8 cellular contexts compared by ENCODE assay signal in genomic region chr17:18187226-18187625, GRCh38. TPM values are rescaled to one million over a fixed set of nuclear protein-coding genes. Genes with fewer than 3 reads are reported as not detected.
DNase-seq lines count a peak whose midpoint lies in the region; ATAC-seq and TF ChIP-seq lines count a peak whose summit lies in the region.

No MANE protein-coding gene starts in this region.

- H3K27me3 Mint-ChIP-seq in activated CD8-positive, alpha-beta memory T cell treated with anti-CD3 and anti-CD28 coated beads, Interleukin-2, amount 10 ng/mL, durations not matched to agents 7 days and 5 days, result no peaks in the 10 kb centered on the region

- H3K27me3 ChIP-seq in adrenal gland (no peaks in the 10 kb centered on the region), layer of hippocampus (ENCODE audit: control insufficient read depth, insufficient read depth, low read length) (no peaks in the 10 kb centered on the region), neuronal stem cell (ENCODE audit: control insufficient read depth in 3 of 3, insufficient read depth in 3 of 3, low read depth in 1 of 3, low read length in 3 of 3) (no peaks in the 10 kb centered on the region)

- CTCF ChIA-PET in activated CD8-positive, alpha-beta memory T cell treated with anti-CD3 and anti-CD28 coated beads, Interleukin-2, amount 10 ng/mL, durations not matched to agents 7 days and 5 days (lab: Charles Lee), result interaction anchor here (1.0 to 1.4 kb wide), 3 partner anchors 18 to 141 kb away, joined by 3 to 5 read pairs (median 3); no protein-coding TSS in a partner anchor

- H3K27ac ChIP-seq in adrenal gland (peak overlapping the region; percentile 3 to 99 (median 90)), layer of hippocampus (ENCODE audit: low read depth, low read length) (peak overlapping the region; percentile 82), temporal lobe (ENCODE audit: low read depth, low read length) (peak overlapping the region; percentile 91), neuronal stem cell (replicated peaks; ENCODE audit: low read length) (no peak overlapping the region)

- H2BK120ac ChIP-seq in neuronal stem cell (ENCODE audit: low read depth, low read length), result no peak overlapping the region

- H3K4me2 ChIP-seq in neuronal stem cell (ENCODE audit: insufficient read depth, low read length, poor library complexity, severe bottlenecking), result no peak overlapping the region

- H3K36me3 Mint-ChIP-seq in activated CD8-positive, alpha-beta memory T cell treated with anti-CD3 and anti-CD28 coated beads, Interleukin-2, amount 10 ng/mL, durations not matched to agents 7 days and 5 days, result peaks cover 55% of the 10 kb centered on the region

- peak overlapping the region; percentile 97 for H3K27ac Mint-ChIP-seq in activated CD8-positive, alpha-beta memory T cell treated with anti-CD3 and anti-CD28 coated beads, Interleukin-2, amount 10 ng/mL, durations not matched to agents 7 days and 5 days

- no peak overlapping the region for H2AFZ ChIP-seq in neuronal stem cell (ENCODE audit: low read length)

- no peak for ATAC-seq in activated CD8-positive, alpha-beta memory T cell treated with anti-CD3 and anti-CD28 coated beads, Interleukin-2, amount 10 ng/mL, durations not matched to agents 7 days and 5 days
- no peak for ATAC-seq in HG02970 (IDR thresholded peaks at IDR 0.05; ENCODE audit: low FRiP score, unreplicated experiment)

- 6 to 25% (median 19%) methylated on average over 1 to 2 of the region's 2 CpGs for WGBS in adrenal gland, 4 donors
- WGBS in neuronal stem cell (ENCODE audit: extremely low coverage in 2 of 2, insufficient read length in 2 of 2, insufficient replicate concordance in 1 of 2), 2 donors, result no CpG with 5 or more reads among the region's 2 CpGs

- no peak overlapping the region for H3K23ac ChIP-seq in neuronal stem cell (ENCODE audit: low read depth, low read length, poor library complexity)

- TF ChIP-seq CTCF in adrenal gland (IDR thresholded peaks at IDR 0.05), result no peak

- peak overlapping the region; percentile 90 for H3K4me3 Mint-ChIP-seq in activated CD8-positive, alpha-beta memory T cell treated with anti-CD3 and anti-CD28 coated beads, Interleukin-2, amount 10 ng/mL, durations not matched to agents 7 days and 5 days

- H4K91ac ChIP-seq in neuronal stem cell (ENCODE audit: low read depth, low read length, poor library complexity), result no peak overlapping the region

- H3K14ac ChIP-seq in neuronal stem cell (ENCODE audit: low read length), result no peak overlapping the region

- H3K4me1 ChIP-seq in adrenal gland (replicated peaks in 1 of 2) (peaks cover 69 to 80% of the 10 kb centered on the region in 2 donors), neuronal stem cell (ENCODE audit: control insufficient read depth in 2 of 2, insufficient read depth in 1 of 2, low read depth in 1 of 2, low read length in 2 of 2) (peaks cover 27 to 28% of the 10 kb centered on the region in 2 donors)

- H3K9me3 Mint-ChIP-seq in activated CD8-positive, alpha-beta memory T cell treated with anti-CD3 and anti-CD28 coated beads, Interleukin-2, amount 10 ng/mL, durations not matched to agents 7 days and 5 days (ENCODE audit: low read depth), result no peaks in the 10 kb centered on the region

- no peak for TF ChIP-seq POLR2A in adrenal gland (IDR thresholded peaks at IDR 0.05)

- no peaks in the 10 kb centered on the region for H3K9me3 ChIP-seq in adrenal gland (replicated peaks in 1 of 3)
- H3K9me3 ChIP-seq in neuronal stem cell (replicated peaks in 1 of 2; ENCODE audit: control insufficient read depth in 2 of 2, insufficient read depth in 1 of 2, low read depth in 1 of 2, low read length in 2 of 2), result peaks cover 0 to 2% of the 10 kb centered on the region in 2 donors

- DNase-seq in activated CD8-positive, alpha-beta memory T cell treated with anti-CD3 and anti-CD28 coated beads, Interleukin-2, amount 10 ng/mL, durations not matched to agents 7 days and 5 days, result no peak
- DNase-seq in activated CD8-positive, alpha-beta memory T cell treated with anti-CD3 and anti-CD28 coated beads, Interleukin-2, amount 50 U/mL, for 4 hours, result no peak
- DNase-seq in adrenal gland (no peak), neuronal stem cell (ENCODE audit: low spot score) (no peak)
- no peak for DNase-seq in stimulated activated CD4-positive, alpha-beta T cell treated with anti-CD3 and anti-CD28 coated beads, Interleukin-2, amount 100 ng/mL, for 48 hours

- H3K4me1 Mint-ChIP-seq in activated CD8-positive, alpha-beta memory T cell treated with anti-CD3 and anti-CD28 coated beads, Interleukin-2, amount 10 ng/mL, durations not matched to agents 7 days and 5 days, result peaks cover 51% of the 10 kb centered on the region

- H3K4ac ChIP-seq in neuronal stem cell (ENCODE audit: low read length), result no peak overlapping the region

- no peak overlapping the region for H2BK15ac ChIP-seq in neuronal stem cell (ENCODE audit: low read length)

- no peak overlapping the region for H3K9ac ChIP-seq in neuronal stem cell (ENCODE audit: low read depth, low read length, poor library complexity)

- H2BK5ac ChIP-seq in neuronal stem cell (ENCODE audit: low read length), result no peak overlapping the region

- H3K79me1 ChIP-seq in neuronal stem cell (ENCODE audit: low read depth, low read length), result peaks cover 7% of the 10 kb centered on the region

- no peak overlapping the region for H2AK5ac ChIP-seq in neuronal stem cell (ENCODE audit: low read depth, low read length)

- intact Hi-C loops in adrenal gland (cut with DNase I), result loop anchor here in 1 of 2 donors (10.0 kb wide), 1 partner anchor 68 kb away; the partner anchor contains the start of gene FLII

- H3K36me3 ChIP-seq in adrenal gland (replicated peaks in 1 of 2), result peaks cover 0 to 9% of the 10 kb centered on the region in 2 donors
- peaks cover 26 to 69% of the 10 kb centered on the region in 2 donors for H3K36me3 ChIP-seq in neuronal stem cell (replicated peaks in 1 of 2; ENCODE audit: control insufficient read depth in 2 of 2, insufficient read depth in 2 of 2, low read length in 2 of 2)

- no peak overlapping the region for H4K8ac ChIP-seq in neuronal stem cell (ENCODE audit: low read depth, low read length)

- no peak overlapping the region for H3K18ac ChIP-seq in neuronal stem cell (ENCODE audit: low read length)

- H3K4me3 ChIP-seq in adrenal gland (peak overlapping the region in 1 of 4 donors; percentile 85), neuronal stem cell (ENCODE audit: low read length in 2 of 2) (no peak overlapping the region)

- H2BK12ac ChIP-seq in neuronal stem cell (ENCODE audit: low read length), result no peak overlapping the region

RNA-seq across cellular contexts. Expression of gene ALKBH5, which starts 3.6 kb away (rescaled TPM):
- total RNA-seq in activated CD8-positive, alpha-beta memory T cell treated with anti-CD3 and anti-CD28 coated beads, Interleukin-2, amount 10 ng/mL, durations not matched to agents 7 days and 5 days, result 100 to 1,000 TPM; 111 to 126 TPM
- 100 to 1,000 TPM; 109 to 154 (median 141) TPM for total RNA-seq in adrenal gland
- polyA plus RNA-seq in adrenal gland, result 100 to 1,000 TPM in 1 of 3 donors, 10 to 100 TPM in 2; 28.4 to 118 (median 33.8) TPM
- 41.8 TPM for total RNA-seq in temporal lobe
- polyA plus RNA-seq in neuronal stem cell (2013, experiment 1 of 2), result 74.3 TPM
- polyA plus RNA-seq in neuronal stem cell (2013, experiment 2 of 2), result 79.4 TPM

RNA-seq across cellular contexts. Expression of gene LLGL1, which starts 38.2 kb away (rescaled TPM):
- total RNA-seq in activated CD8-positive, alpha-beta memory T cell treated with anti-CD3 and anti-CD28 coated beads, Interleukin-2, amount 10 ng/mL, durations not matched to agents 7 days and 5 days, result 10 to 100 TPM; 23.8 to 24.8 TPM
- 10 to 100 TPM; 21.8 to 65.1 (median 48.2) TPM for total RNA-seq in adrenal gland
- polyA plus RNA-seq in adrenal gland, result 10 to 100 TPM in 1 of 3 donors, 1 to 10 TPM in 2; 4.1 to 27.8 (median 8.9) TPM
- total RNA-seq in temporal lobe, result 27.5 TPM
- 72.8 TPM for polyA plus RNA-seq in neuronal stem cell (2013, experiment 1 of 2)
- polyA plus RNA-seq in neuronal stem cell (2013, experiment 2 of 2), result 73.5 TPM
